24 cellular contexts compared by ENCODE assay signal in the genomic region with DNA sequence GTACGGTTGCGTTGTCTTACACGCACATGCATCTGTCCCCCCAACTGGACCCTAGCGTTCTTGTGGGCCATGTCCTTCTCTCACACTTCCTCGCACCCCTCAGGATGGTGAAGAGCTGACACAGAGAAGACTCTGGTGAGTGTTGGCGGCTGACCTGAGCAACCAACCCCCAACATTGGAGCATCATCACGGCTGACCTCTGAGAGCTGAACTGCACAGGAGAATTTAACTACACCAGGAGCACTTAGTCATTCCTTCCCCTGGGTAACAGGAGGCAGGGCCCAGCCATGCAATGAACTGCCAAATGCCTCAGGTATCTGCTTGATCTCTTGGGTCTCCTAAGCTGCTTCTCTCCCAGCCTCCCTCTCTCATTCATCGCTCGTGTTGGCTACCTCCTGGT.
DNase-seq lines count a peak whose midpoint lies in the region; ATAC-seq, FAIRE-seq and TF ChIP-seq lines count a peak whose summit lies in the region.
"Had no signal": no experiment of that assay in that cellular context is flagged by ENCODE, and none has a peak within 500 bp of the region (broad histone marks: within the 10 kb centered on the region; RNA-seq: fewer than 3 reads in every experiment).

No MANE protein-coding gene starts in this region.

- no peak overlapping the region for H2BK120ac ChIP-seq in H1 (replicated peaks; ENCODE audit: low read depth, low read length)
- H2BK120ac ChIP-seq in mesendoderm (ENCODE audit: low read depth, low read length): no peak overlapping the region

- no peak for TF ChIP-seq RAD21 in H1 (IDR thresholded peaks at IDR 0.05 in 1 of 2, conservative IDR thresholded peaks at IDR 0.05 in 1 of 2; ENCODE audit: low read depth in 2 of 2, low read length in 2 of 2)

- no peak for TF ChIP-seq EP300 in H1 (IDR thresholded peaks at IDR 0.05; ENCODE audit: borderline replicate concordance in 1 of 2, low read depth in 2 of 2, low read length in 2 of 2)

- H3K36me3 ChIP-seq in H1 (ENCODE audit: control insufficient read depth in 2 of 4, insufficient read depth in 4 of 4, low read length in 3 of 4) (no peaks in the 10 kb centered on the region), mesendoderm (ENCODE audit: control insufficient read depth, insufficient read depth, low read length) (no peaks in the 10 kb centered on the region)
- H3K36me3 ChIP-seq: MG63 had no signal

- ATAC-seq in natural killer cell: no peak
- ATAC-seq: HCT116, PC-3 had no signal

- no peak overlapping the region for H3K56ac ChIP-seq in H1 (replicated peaks; ENCODE audit: insufficient read length, low read depth, low read length)
- no peak overlapping the region for H3K56ac ChIP-seq in mesendoderm (ENCODE audit: low read length)

- H2AK5ac ChIP-seq in H1 (ENCODE audit: low read depth, low read length) (no peak overlapping the region), mesendoderm (ENCODE audit: low read length) (no peak overlapping the region)

- H3K23ac ChIP-seq in H1 (ENCODE audit: insufficient read length) (no peak overlapping the region), mesendoderm (ENCODE audit: low read length) (no peak overlapping the region)

- H3K9me3 ChIP-seq in H1 (ENCODE audit: insufficient read depth in 2 of 2, low read depth in 1 of 2, low read length in 1 of 2): no peaks in the 10 kb centered on the region
- H3K9me3 ChIP-seq: MG63 had no signal

- no peak overlapping the region for H3K18ac ChIP-seq in H1 (ENCODE audit: extremely low read depth, low read length)
- H3K18ac ChIP-seq in mesendoderm (ENCODE audit: low read length): no peak overlapping the region

- H3K79me1 ChIP-seq in H1 (ENCODE audit: low read depth, low read length): peaks cover 7% of the 10 kb centered on the region; the same call in 1 of the 2 replicates
- no peaks in the 10 kb centered on the region for H3K79me1 ChIP-seq in mesendoderm (ENCODE audit: low read length)

- H2BK15ac ChIP-seq in H1 (ENCODE audit: low read length) (no peak overlapping the region), mesendoderm (replicated peaks; ENCODE audit: low read depth) (no peak overlapping the region)

- FAIRE-seq in H1 (lab: Jason Lieb, UNC): no peak
- FAIRE-seq: GM18507 had no signal

- H3K4me1 Mint-ChIP-seq in natural killer cell: no peaks in the 10 kb centered on the region
- H3K4me1 Mint-ChIP-seq: CD8-positive, alpha-beta memory T cell had no signal

- peaks cover 0 to 27% of the 10 kb centered on the region in 2 experiments; a peak in 1 of 4 replicates for H3K79me2 ChIP-seq in H1 (ENCODE audit: control insufficient read depth in 1 of 2, insufficient read depth in 2 of 2, low read length in 2 of 2)
- H3K79me2 ChIP-seq in mesendoderm (ENCODE audit: control insufficient read depth, insufficient read depth, low read length): no peaks in the 10 kb centered on the region

- no peak overlapping the region for H4K91ac ChIP-seq in H1 (replicated peaks; ENCODE audit: insufficient read length, low read length)

- H3K4me3 ChIP-seq in H1 (ENCODE audit: extremely low read depth in 1 of 4, insufficient read depth in 2 of 4, low read depth in 3 of 4, low read length in 4 of 4) (no peak overlapping the region), mesendoderm (ENCODE audit: low read length) (no peak overlapping the region)
- H3K4me3 ChIP-seq: MG63, SK-N-MC had no signal

- H2AFZ ChIP-seq in H1 (ENCODE audit: low read length): no peak overlapping the region

- peaks cover 2% of the 10 kb centered on the region; the same call in 1 of the 2 replicates for H3K23me2 ChIP-seq in H1 (ENCODE audit: low read depth, low read length)

- peak overlapping the region; percentile 18; the same call in 1 of the 2 replicates for H2BK5ac ChIP-seq in H1 (ENCODE audit: low read depth, low read length)
- no peak overlapping the region for H2BK5ac ChIP-seq in mesendoderm (ENCODE audit: low read length)

- 93% methylated on average over 9 of the region's 9 CpGs; no CpG with 5 or more reads in 1 of the 2 experiments for WGBS in H1 (ENCODE audit: extremely low coverage in 1 of 2, insufficient coverage in 1 of 2, insufficient read length in 1 of 2, insufficient replicate concordance in 2 of 2, low coverage in 1 of 2, low lambda C conversion rate in 2 of 2, missing lambda C conversion rate in 1 of 2), 2 experiments
- WGBS in mesendoderm (ENCODE audit: extremely low coverage, insufficient coverage, low lambda C conversion rate): no CpG with 5 or more reads among the region's 9 CpGs

- no peak overlapping the region for H3K14ac ChIP-seq in H1 (ENCODE audit: insufficient read length)

- no peak overlapping the region for H2BK20ac ChIP-seq in H1 (ENCODE audit: low read length)

- intact Hi-C loops in natural killer cell (cut with micrococcal nuclease): no loop called here

- peaks cover 0 to 2% of the 10 kb centered on the region in 2 experiments for H4K20me1 ChIP-seq in H1 (replicated peaks in 1 of 2; ENCODE audit: control insufficient read depth in 1 of 2, insufficient read depth in 2 of 2, low read length in 2 of 2)

- no peak overlapping the region for H3K4me3 Mint-ChIP-seq in natural killer cell
- H3K4me3 Mint-ChIP-seq: CD8-positive, alpha-beta memory T cell had no signal

- POLR2A ChIA-PET in H1 (lab: Charles Lee; ENCODE audit: partially characterized antibody) (interaction anchor here (1.9 kb wide), 1 partner anchor 11 kb away, joined by 6 read pairs; no protein-coding TSS in a partner anchor), RWPE1 (lab: Yijun Ruan, JAX; ENCODE audit: low non-redundant PET) (no interaction called here)

- H3K27ac ChIP-seq in H1 (ENCODE audit: low read depth, low read length) (no peak overlapping the region), mesendoderm (ENCODE audit: low read depth, low read length) (no peak overlapping the region), RWPE1 (no peak overlapping the region)
- H3K27ac ChIP-seq: SK-N-MC had no signal

- no peak overlapping the region for H3K4ac ChIP-seq in H1 (replicated peaks; ENCODE audit: insufficient read length, low read depth, low read length)
- H3K4ac ChIP-seq in mesendoderm (ENCODE audit: low read depth, low read length): no peak overlapping the region

- no peaks in the 10 kb centered on the region for H3K36me3 Mint-ChIP-seq in natural killer cell
- H3K36me3 Mint-ChIP-seq: CD8-positive, alpha-beta memory T cell had no signal

- H2BK12ac ChIP-seq in H1 (ENCODE audit: low read depth, low read length): no peak overlapping the region

- H3K9me3 Mint-ChIP-seq in natural killer cell: no peaks in the 10 kb centered on the region
- H3K9me3 Mint-ChIP-seq: CD8-positive, alpha-beta memory T cell had no signal

- H3K9ac ChIP-seq in H1 (replicated peaks in 1 of 4; ENCODE audit: extremely low read depth in 1 of 4, low read depth in 3 of 4, low read length in 3 of 4): no peak overlapping the region
- H3K9ac ChIP-seq in mesendoderm (ENCODE audit: low read length): no peak overlapping the region

- no peak overlapping the region for H4K8ac ChIP-seq in H1 (ENCODE audit: extremely low read depth, insufficient read depth, low read length)
- no peak overlapping the region for H4K8ac ChIP-seq in mesendoderm (ENCODE audit: low read depth, low read length)

- H3K27me3 ChIP-seq in H1 (replicated peaks in 1 of 4; ENCODE audit: control insufficient read depth in 3 of 4, extremely low read depth in 1 of 4, insufficient read depth in 3 of 4, low read length in 3 of 4): no peaks in the 10 kb centered on the region
- no peaks in the 10 kb centered on the region for H3K27me3 ChIP-seq in mesendoderm (ENCODE audit: insufficient read depth, low read length, poor library complexity)
- H3K27me3 ChIP-seq: MG63 had no signal

- no peak overlapping the region for H3K4me2 ChIP-seq in H1 (ENCODE audit: insufficient read depth in 1 of 2, low read depth in 2 of 2, low read length in 2 of 2)
- no peak overlapping the region for H3K4me2 ChIP-seq in mesendoderm (ENCODE audit: low read length)

- DNase-seq in RPMI8226 (peak; percentile 48), H1 (ENCODE audit: low read depth in 1 of 2, low spot score in 2 of 2) (no peak), mesendoderm (peak; percentile 70), renal cortical epithelial cell (ENCODE audit: low read depth) (peak; percentile 12), natural killer cell (no peak), RWPE1 (ENCODE audit: low spot score) (no peak)
- no peak for DNase-seq in activated T-cell treated with anti-CD3 and anti-CD28 coated beads, Interleukin-2, amount 50 U/mL, for 1 hour
- DNase-seq: C1 segment of cervical spinal cord; CD8-positive, alpha-beta memory T cell; DMS53; GDM1; GOT3; Kasumi-1; MG63; NCI-H1048; NCI-H1417 treated with DMSO at 0.1 percent for 48 hours; NCI-H187; NCI-H446; NCI-H526; PC-3; SHP77 treated with DMSO at 0.1 percent for 48 hours had no signal

- no peak overlapping the region for H4K5ac ChIP-seq in H1 (ENCODE audit: insufficient read length, low read depth, low read length)
- H4K5ac ChIP-seq in mesendoderm (ENCODE audit: low read length): no peak overlapping the region

- TF ChIP-seq CTCF in H1 (IDR thresholded peaks at IDR 0.05; ENCODE audit: control extremely low read depth in 1 of 3, insufficient read depth in 1 of 3, low read depth in 1 of 3, low read length in 3 of 3): no peak
- TF ChIP-seq CTCF in natural killer cell (IDR thresholded peaks at IDR 0.05): no peak
- TF ChIP-seq CTCF in RWPE1 (conservative IDR thresholded peaks at IDR 0.05; ENCODE audit: low read depth): no peak

- H3K27me3 Mint-ChIP-seq in natural killer cell (ENCODE audit: low read depth in 2 of 2): peaks cover 36% of the 10 kb centered on the region in 2 donors

- H3K4me1 ChIP-seq in H1 (replicated peaks in 1 of 4; ENCODE audit: control insufficient read depth in 3 of 4, insufficient read depth in 4 of 4, low read length in 3 of 4) (peaks cover 7 to 27% (median 14%) of the 10 kb centered on the region in 4 experiments; a peak in 6 of 7 replicates), mesendoderm (ENCODE audit: control insufficient read depth, low read depth, low read length) (peaks cover 11% of the 10 kb centered on the region)

- CTCF ChIA-PET in H1 (lab: Charles Lee; ENCODE audit: partially characterized antibody) (interaction anchor here (1.0 to 1.6 kb wide), 3 partner anchors 12 to 164 kb away, joined by 3 to 5 read pairs (median 3); no protein-coding TSS in a partner anchor), RWPE1 (lab: Yijun Ruan, JAX) (no interaction called here)

- no peak for TF ChIP-seq POLR2A in H1 (IDR thresholded peaks at IDR 0.05; ENCODE audit: control extremely low read depth in 1 of 2, low read depth in 2 of 2, low read length in 2 of 2)

- no peak overlapping the region for H3K27ac Mint-ChIP-seq in natural killer cell
- H3K27ac Mint-ChIP-seq: CD8-positive, alpha-beta memory T cell had no signal

TF ChIP-seq in H1, 55 proteins besides CTCF, POLR2A, EP300 and RAD21:
- TF ChIP-seq, protein P1, sequence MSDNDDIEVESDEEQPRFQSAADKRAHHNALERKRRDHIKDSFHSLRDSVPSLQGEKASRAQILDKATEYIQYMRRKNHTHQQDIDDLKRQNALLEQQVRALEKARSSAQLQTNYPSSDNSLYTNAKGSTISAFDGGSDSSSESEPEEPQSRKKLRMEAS (IDR thresholded peaks at IDR 0.05): no peak
- TF ChIP-seq KDM5A (IDR thresholded peaks at IDR 0.05; ENCODE audit: low read length): no peak
- no peak for TF ChIP-seq POU5F1 (IDR thresholded peaks at IDR 0.05; ENCODE audit: low read depth, low read length)

Comparison
In these comparisons a context has a peak if more than half of its experiments do, and no peak if none do; other contexts are left out.
1. DNase-seq: peak in RPMI8226 (single experiment), mesendoderm (single experiment) and renal cortical epithelial cell (single experiment); none in H1 (0 of 2), natural killer cell (single experiment), activated T-cell treated with anti-CD3 and anti-CD28 coated beads, Interleukin-2, amount 50 U/mL, for 1 hour (single experiment) and RWPE1 (single experiment).